Comparison of ENCODE assay signal across 1 cellular context in the genomic region with DNA sequence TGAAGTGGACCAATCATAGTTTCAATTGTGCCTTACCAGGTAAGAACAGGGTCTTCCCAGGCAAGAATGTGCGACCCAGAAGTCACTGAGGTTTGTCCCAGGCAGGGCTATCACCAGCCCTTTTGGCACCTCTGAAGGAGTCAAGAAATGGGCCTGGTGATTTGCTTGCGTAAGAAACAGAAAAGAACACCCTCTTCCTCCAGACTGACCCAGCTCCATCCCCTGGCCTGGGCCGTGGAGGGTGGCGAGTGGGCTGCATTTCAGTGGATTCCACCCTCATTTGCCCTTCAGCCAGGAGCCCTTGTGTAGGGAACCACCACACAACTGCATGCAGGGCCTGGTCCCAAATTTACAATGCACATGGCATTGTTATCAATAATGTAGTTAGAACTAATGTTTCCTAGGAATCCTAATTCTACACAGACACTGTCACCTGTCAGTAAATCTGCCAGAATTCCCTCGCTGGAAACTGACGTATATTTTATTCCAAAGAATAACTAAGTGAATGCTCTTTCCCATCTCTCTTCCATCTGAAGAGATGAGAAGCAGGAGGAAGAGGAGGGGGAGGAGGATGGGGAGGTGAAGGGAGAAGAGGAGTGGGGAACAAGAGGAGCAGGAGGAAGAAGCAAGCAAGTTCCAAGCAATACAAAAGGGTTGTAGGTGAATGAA.
TF ChIP-seq lines count a peak whose summit lies in the region.

No MANE protein-coding gene starts in this region.

TF ChIP-seq in GM23338, 12 proteins besides CTCF, POLR2A, EP300 and RAD21 (continued from another document):
- TF ChIP-seq, protein P1, sequence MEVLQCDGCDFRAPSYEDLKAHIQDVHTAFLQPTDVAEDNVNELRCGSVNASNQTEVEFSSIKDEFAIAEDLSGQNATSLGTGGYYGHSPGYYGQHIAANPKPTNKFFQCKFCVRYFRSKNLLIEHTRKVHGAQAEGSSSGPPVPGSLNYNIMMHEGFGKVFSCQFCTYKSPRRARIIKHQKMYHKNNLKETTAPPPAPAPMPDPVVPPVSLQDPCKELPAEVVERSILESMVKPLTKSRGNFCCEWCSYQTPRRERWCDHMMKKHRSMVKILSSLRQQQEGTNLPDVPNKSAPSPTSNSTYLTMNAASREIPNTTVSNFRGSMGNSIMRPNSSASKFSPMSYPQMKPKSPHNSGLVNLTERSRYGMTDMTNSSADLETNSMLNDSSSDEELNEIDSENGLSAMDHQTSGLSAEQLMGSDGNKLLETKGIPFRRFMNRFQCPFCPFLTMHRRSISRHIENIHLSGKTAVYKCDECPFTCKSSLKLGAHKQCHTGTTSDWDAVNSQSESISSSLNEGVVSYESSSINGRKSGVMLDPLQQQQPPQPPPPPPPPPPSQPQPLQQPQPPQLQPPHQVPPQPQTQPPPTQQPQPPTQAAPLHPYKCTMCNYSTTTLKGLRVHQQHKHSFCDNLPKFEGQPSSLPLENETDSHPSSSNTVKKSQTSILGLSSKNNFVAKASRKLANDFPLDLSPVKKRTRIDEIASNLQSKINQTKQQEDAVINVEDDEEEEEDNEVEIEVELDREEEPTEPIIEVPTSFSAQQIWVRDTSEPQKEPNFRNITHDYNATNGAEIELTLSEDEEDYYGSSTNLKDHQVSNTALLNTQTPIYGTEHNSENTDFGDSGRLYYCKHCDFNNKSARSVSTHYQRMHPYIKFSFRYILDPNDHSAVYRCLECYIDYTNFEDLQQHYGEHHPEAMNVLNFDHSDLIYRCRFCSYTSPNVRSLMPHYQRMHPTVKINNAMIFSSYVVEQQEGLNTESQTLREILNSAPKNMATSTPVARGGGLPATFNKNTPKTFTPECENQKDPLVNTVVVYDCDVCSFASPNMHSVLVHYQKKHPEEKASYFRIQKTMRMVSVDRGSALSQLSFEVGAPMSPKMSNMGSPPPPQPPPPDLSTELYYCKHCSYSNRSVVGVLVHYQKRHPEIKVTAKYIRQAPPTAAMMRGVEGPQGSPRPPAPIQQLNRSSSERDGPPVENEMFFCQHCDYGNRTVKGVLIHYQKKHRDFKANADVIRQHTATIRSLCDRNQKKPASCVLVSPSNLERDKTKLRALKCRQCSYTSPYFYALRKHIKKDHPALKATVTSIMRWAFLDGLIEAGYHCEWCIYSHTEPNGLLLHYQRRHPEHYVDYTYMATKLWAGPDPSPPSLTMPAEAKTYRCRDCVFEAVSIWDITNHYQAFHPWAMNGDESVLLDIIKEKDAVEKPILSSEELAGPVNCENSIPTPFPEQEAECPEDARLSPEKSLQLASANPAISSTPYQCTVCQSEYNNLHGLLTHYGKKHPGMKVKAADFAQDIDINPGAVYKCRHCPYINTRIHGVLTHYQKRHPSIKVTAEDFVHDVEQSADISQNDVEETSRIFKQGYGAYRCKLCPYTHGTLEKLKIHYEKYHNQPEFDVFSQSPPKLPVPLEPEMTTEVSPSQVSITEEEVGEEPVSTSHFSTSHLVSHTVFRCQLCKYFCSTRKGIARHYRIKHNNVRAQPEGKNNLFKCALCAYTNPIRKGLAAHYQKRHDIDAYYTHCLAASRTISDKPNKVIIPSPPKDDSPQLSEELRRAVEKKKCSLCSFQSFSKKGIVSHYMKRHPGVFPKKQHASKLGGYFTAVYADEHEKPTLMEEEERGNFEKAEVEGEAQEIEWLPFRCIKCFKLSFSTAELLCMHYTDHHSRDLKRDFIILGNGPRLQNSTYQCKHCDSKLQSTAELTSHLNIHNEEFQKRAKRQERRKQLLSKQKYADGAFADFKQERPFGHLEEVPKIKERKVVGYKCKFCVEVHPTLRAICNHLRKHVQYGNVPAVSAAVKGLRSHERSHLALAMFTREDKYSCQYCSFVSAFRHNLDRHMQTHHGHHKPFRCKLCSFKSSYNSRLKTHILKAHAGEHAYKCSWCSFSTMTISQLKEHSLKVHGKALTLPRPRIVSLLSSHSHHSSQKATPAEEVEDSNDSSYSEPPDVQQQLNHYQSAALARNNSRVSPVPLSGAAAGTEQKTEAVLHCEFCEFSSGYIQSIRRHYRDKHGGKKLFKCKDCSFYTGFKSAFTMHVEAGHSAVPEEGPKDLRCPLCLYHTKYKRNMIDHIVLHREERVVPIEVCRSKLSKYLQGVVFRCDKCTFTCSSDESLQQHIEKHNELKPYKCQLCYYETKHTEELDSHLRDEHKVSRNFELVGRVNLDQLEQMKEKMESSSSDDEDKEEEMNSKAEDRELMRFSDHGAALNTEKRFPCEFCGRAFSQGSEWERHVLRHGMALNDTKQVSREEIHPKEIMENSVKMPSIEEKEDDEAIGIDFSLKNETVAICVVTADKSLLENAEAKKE (CRISPR knock-in tag; IDR thresholded peaks at IDR 0.05) = no peak
- TF ChIP-seq POLR2AphosphoS5 (IDR thresholded peaks at IDR 0.05; ENCODE audit: low read depth) (no peak), JUNB (IDR thresholded peaks at IDR 0.05; ENCODE audit: unreplicated experiment) (no peak), EZH2 (IDR thresholded peaks at IDR 0.05; ENCODE audit: low read depth, unreplicated experiment) (no peak), STAT1 (IDR thresholded peaks at IDR 0.05; ENCODE audit: unreplicated experiment) (no peak), EZH2phosphoT487 (IDR thresholded peaks at IDR 0.05; ENCODE audit: unreplicated experiment) (no peak)
- TF ChIP-seq, protein P2, sequence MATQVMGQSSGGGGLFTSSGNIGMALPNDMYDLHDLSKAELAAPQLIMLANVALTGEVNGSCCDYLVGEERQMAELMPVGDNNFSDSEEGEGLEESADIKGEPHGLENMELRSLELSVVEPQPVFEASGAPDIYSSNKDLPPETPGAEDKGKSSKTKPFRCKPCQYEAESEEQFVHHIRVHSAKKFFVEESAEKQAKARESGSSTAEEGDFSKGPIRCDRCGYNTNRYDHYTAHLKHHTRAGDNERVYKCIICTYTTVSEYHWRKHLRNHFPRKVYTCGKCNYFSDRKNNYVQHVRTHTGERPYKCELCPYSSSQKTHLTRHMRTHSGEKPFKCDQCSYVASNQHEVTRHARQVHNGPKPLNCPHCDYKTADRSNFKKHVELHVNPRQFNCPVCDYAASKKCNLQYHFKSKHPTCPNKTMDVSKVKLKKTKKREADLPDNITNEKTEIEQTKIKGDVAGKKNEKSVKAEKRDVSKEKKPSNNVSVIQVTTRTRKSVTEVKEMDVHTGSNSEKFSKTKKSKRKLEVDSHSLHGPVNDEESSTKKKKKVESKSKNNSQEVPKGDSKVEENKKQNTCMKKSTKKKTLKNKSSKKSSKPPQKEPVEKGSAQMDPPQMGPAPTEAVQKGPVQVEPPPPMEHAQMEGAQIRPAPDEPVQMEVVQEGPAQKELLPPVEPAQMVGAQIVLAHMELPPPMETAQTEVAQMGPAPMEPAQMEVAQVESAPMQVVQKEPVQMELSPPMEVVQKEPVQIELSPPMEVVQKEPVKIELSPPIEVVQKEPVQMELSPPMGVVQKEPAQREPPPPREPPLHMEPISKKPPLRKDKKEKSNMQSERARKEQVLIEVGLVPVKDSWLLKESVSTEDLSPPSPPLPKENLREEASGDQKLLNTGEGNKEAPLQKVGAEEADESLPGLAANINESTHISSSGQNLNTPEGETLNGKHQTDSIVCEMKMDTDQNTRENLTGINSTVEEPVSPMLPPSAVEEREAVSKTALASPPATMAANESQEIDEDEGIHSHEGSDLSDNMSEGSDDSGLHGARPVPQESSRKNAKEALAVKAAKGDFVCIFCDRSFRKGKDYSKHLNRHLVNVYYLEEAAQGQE (IDR thresholded peaks at IDR 0.05; ENCODE audit: unreplicated experiment) = no peak
